In the genomic region with DNA sequence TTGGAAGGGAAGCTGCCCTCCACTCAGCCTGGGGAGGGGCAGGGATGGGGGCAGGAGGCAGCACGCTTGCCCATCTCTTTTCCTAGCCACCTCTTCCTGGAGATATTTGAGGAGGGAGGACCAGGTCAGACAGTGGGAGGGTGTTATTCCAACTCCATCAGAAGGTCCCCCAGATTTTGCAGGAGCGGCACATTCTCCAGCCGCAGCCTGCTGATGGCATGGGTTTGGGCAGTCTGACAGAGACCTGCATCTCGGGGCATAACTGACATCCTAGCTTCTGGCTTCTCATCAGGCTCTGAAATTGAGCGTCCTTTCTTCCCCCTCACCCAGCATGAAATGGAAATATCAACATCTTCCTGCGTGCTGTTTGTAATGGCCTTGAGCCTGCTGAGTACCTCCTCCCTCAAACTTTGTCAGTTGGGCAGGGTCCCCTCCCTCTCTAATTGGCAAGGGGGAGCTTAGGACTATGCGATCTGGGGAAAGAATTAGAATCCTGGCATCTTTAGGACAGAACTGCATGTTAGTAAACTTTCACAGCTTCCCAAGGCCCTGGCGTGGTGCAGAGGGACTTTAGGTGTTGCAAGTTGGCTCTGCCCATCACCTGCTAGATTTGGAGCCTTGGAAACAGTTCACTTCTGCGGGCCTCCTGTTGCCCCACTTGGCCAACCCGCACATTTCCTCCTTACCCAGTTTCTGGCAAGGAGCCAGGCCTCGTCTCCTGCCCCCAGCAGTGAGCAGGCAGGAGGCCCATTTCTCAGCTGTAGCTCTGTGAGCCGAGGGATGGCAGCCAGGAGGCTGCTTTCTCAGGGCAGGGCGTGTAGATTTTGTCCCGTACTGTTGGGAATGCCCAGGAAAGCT, we compare ENCODE assay signal across 8 cellular contexts. TPM values are rescaled to one million over a fixed set of nuclear protein-coding genes. Genes with fewer than 3 reads are reported as not detected.
A peak's percentile ranks its signal among the peaks of the same experiment; 100 is the strongest.
DNase-seq lines count a peak whose midpoint lies in the region; ATAC-seq and TF ChIP-seq lines count a peak whose summit lies in the region.

No MANE protein-coding gene starts in this region.

- H3K9me3 ChIP-seq in CD8-positive, alpha-beta T cell (ENCODE audit: low read length), result no peaks in the 10 kb centered on the region
- no peaks in the 10 kb centered on the region for H3K9me3 ChIP-seq in mucosa of rectum (ENCODE audit: control insufficient read depth in 2 of 2, low read length in 2 of 2)
- no peaks in the 10 kb centered on the region for H3K9me3 ChIP-seq in tibial nerve

- in situ Hi-C loops in KBM-7 (cut with MboI; ENCODE audit: low pct_unique_long_range_greater_than_20kb, low sequenced_read_pairs), result no loop called here

- no peak for TF ChIP-seq POLR2A in tibial nerve (IDR thresholded peaks at IDR 0.05)

- peak overlapping the region; percentile 18 for H3K27ac ChIP-seq in CD8-positive, alpha-beta T cell (ENCODE audit: low read depth, low read length)
- peak overlapping the region; percentile 96 to 99 for H3K27ac ChIP-seq in mucosa of rectum (ENCODE audit: low read depth in 2 of 2, low read length in 2 of 2)
- H3K27ac ChIP-seq in tibial nerve, result peak overlapping the region in 3 of 4 donors; percentile 84 to 88 (median 87)

- peak overlapping the region; percentile 79 to 99 for H3K9ac ChIP-seq in mucosa of rectum (ENCODE audit: low read depth in 1 of 2, low read length in 2 of 2)

- no peak for TF ChIP-seq CTCF in CD8-positive, alpha-beta T cell (IDR thresholded peaks at IDR 0.05)
- TF ChIP-seq CTCF in tibial nerve (IDR thresholded peaks at IDR 0.05), result no peak

- peak; percentile 30 for ATAC-seq in CD8-positive, alpha-beta T cell
- ATAC-seq in GM21390 (IDR thresholded peaks at IDR 0.05; ENCODE audit: unreplicated experiment), result no peak

- no peaks in the 10 kb centered on the region for H3K36me3 ChIP-seq in CD8-positive, alpha-beta T cell (ENCODE audit: insufficient read depth, low read length)
- H3K36me3 ChIP-seq in mucosa of rectum (ENCODE audit: control insufficient read depth in 2 of 2, insufficient read depth in 2 of 2, low read length in 2 of 2) (peaks cover 2 to 10% of the 10 kb centered on the region in 2 donors), tibial nerve (no peaks in the 10 kb centered on the region)

- H3K4me3 Mint-ChIP-seq in CD8-positive, alpha-beta T cell, result peak overlapping the region; percentile 96

- CTCF ChIA-PET in CD8-positive, alpha-beta T cell (lab: Charles Lee), result interaction anchor here (0.8 to 2.6 kb wide), 10 partner anchors 9 to 121 kb away, joined by 3 to 20 read pairs (median 4); no protein-coding TSS in a partner anchor

- POLR2A ChIA-PET in CD8-positive, alpha-beta T cell (lab: Charles Lee), result interaction anchor here (1.3 to 4.0 kb wide), 2 partner anchors 11 to 46 kb away, joined by 3 to 25 read pairs; no protein-coding TSS in a partner anchor

- peaks cover 60% of the 10 kb centered on the region for H3K4me1 ChIP-seq in CD8-positive, alpha-beta T cell (ENCODE audit: insufficient read depth, low read length)
- H3K4me1 ChIP-seq in mucosa of rectum (ENCODE audit: control insufficient read depth in 2 of 2, insufficient read depth in 2 of 2, low read length in 2 of 2) (peaks cover 62% of the 10 kb centered on the region in 2 donors), tibial nerve (peaks cover 0 to 75% (median 31%) of the 10 kb centered on the region in 4 donors)

- TF ChIP-seq EP300 in tibial nerve (IDR thresholded peaks at IDR 0.05), result no peak

- no peaks in the 10 kb centered on the region for H3K27me3 Mint-ChIP-seq in CD8-positive, alpha-beta T cell (ENCODE audit: low read depth)

- peaks cover 3% of the 10 kb centered on the region for H3K36me3 Mint-ChIP-seq in CD8-positive, alpha-beta T cell

- H3K4me1 Mint-ChIP-seq in CD8-positive, alpha-beta T cell (ENCODE audit: low read depth), result peaks cover 45% of the 10 kb centered on the region

- WGBS in tibial nerve, 2 donors, result 30 to 36% methylated on average over 11 of the region's 14 CpGs

- intact Hi-C loops in CD8-positive, alpha-beta T cell (cut with DNase I, micrococcal nuclease), result loop anchor here (1.0 to 5.0 kb wide), 4 partner anchors 10 to 38 kb away; no protein-coding TSS in a partner anchor

- H3K27me3 ChIP-seq in CD8-positive, alpha-beta T cell (ENCODE audit: insufficient read depth, low read length), result no peaks in the 10 kb centered on the region
- H3K27me3 ChIP-seq in mucosa of rectum (ENCODE audit: control insufficient read depth in 2 of 2, insufficient read depth in 2 of 2, low read length in 2 of 2), result no peaks in the 10 kb centered on the region
- peaks cover 0 to 21% of the 10 kb centered on the region in 2 donors for H3K27me3 ChIP-seq in tibial nerve

- H3K9me3 Mint-ChIP-seq in CD8-positive, alpha-beta T cell, result no peaks in the 10 kb centered on the region

- H3K27ac Mint-ChIP-seq in CD8-positive, alpha-beta T cell, result peak overlapping the region; percentile 91

- H3K4me3 ChIP-seq in CD8-positive, alpha-beta T cell (ENCODE audit: low read depth, low read length), result peak overlapping the region; percentile 1
- H3K4me3 ChIP-seq in mucosa of rectum (ENCODE audit: low read length in 2 of 2) (peak overlapping the region; percentile 86 to 90), tibial nerve (peak overlapping the region in 1 of 4 donors; percentile 84)

- DNase-seq in CD8-positive, alpha-beta T cell, result peak; percentile 45 to 88 (median 74)
- DNase-seq in KBM-7 (peak; percentile 61), T-helper 9 cell (peak; percentile 65), cerebellar cortex (ENCODE audit: low spot score) (peak; percentile 45), tibial nerve (ENCODE audit: low spot score in 2 of 2) (no peak), hepatic stellate cell (ENCODE audit: low spot score) (no peak)

RNA-seq across cellular contexts. Expression of a gene that starts 2.2 kb away (rescaled TPM):
- total RNA-seq in CD8-positive, alpha-beta T cell, result 10 to 100 TPM; 23.2 to 27.4 TPM
- total RNA-seq in tibial nerve, result 100 to 1,000 TPM in 3 of 4 donors, 10 to 100 TPM in 1; 80.1 to 146 (median 128) TPM

RNA-seq across cellular contexts. Expression of a gene that starts 58.1 kb away (rescaled TPM):
- 1 to 10 TPM; 3.2 to 3.4 TPM for total RNA-seq in CD8-positive, alpha-beta T cell
- under 1 TPM in 1 of 4 donors, not detected in 3; 0.21 TPM for total RNA-seq in tibial nerve

Comparison
In these comparisons a context has a peak if more than half of its experiments do, and no peak if none do; other contexts are left out.
1. DNase-seq: peak in CD8-positive, alpha-beta T cell (7 of 7), KBM-7 (single experiment), T-helper 9 cell (single experiment) and cerebellar cortex (single experiment); none in tibial nerve (0 of 2) and hepatic stellate cell (single experiment).
2. H3K27ac ChIP-seq: peak in every context shown above with its lines; median percentile 98 in mucosa of rectum; 87 in tibial nerve; 18 in CD8-positive, alpha-beta T cell.